ENCODE assay signal across 33 cellular contexts in genomic region chr9:4503103-4503502, GRCh38. TPM values are rescaled to one million over a fixed set of nuclear protein-coding genes. Genes with fewer than 3 reads are reported as not detected.
"Had no signal": no experiment of that assay in that cellular context is flagged by ENCODE, and none has a peak within 500 bp of the region (broad histone marks: within the 10 kb centered on the region; RNA-seq: fewer than 3 reads in every experiment).

No MANE protein-coding gene starts in this region.

- ATAC-seq: activated CD8-positive, alpha-beta memory T cell treated with anti-CD3 and anti-CD28 coated beads, Interleukin-2, amount 10 ng/mL, durations not matched to agents 7 days and 5 days had no signal

- H3K4me1 Mint-ChIP-seq: activated B cell treated with CpG ODN at 0.5 μM for 24 hours; activated naive CD4-positive, alpha-beta T cell treated with anti-CD3 and anti-CD28 coated beads, Interleukin-2, amount 10 ng/mL, durations not matched to agents 7 days and 5 days had no signal

- FAIRE-seq: RCC 7860 had no signal

- H3K4me2 ChIP-seq: PC-9 had no signal

- H3K27me3 Mint-ChIP-seq: activated B cell treated with CpG ODN at 0.5 μM for 24 hours; activated naive CD4-positive, alpha-beta T cell treated with anti-CD3 and anti-CD28 coated beads, Interleukin-2, amount 10 ng/mL, durations not matched to agents 7 days and 5 days had no signal

- H3K9me3 Mint-ChIP-seq: activated B cell treated with CpG ODN at 0.5 μM for 24 hours; activated CD4-positive, alpha-beta memory T cell treated with anti-CD3 and anti-CD28 coated beads, Interleukin-2, amount 10 ng/mL, durations not matched to agents 7 days and 5 days; activated naive CD4-positive, alpha-beta T cell treated with anti-CD3 and anti-CD28 coated beads, Interleukin-2, amount 10 ng/mL, durations not matched to agents 7 days and 5 days had no signal

- H3K27ac ChIP-seq: brain microvascular endothelial cell, PC-9, VCaP had no signal

- DNase-seq: activated B cell treated with CpG ODN at 0.5 μM for 24 hours; activated CD4-positive, alpha-beta memory T cell treated with anti-CD3 and anti-CD28 coated beads, Interleukin-2, amount 10 ng/mL, durations not matched to agents 7 days and 5 days; activated CD4-positive, alpha-beta T cell treated with anti-CD3 and anti-CD28 coated beads for 4 hours; activated CD4-positive, CD25-positive, alpha-beta regulatory T cell treated with anti-CD3 and anti-CD28 coated beads, Interleukin-2, amount 50 U/mL, for 72 hours; activated CD8-positive, alpha-beta memory T cell treated with anti-CD3 and anti-CD28 coated beads for 24 hours; activated CD8-positive, alpha-beta memory T cell treated with anti-CD3 and anti-CD28 coated beads, Interleukin-2, amount 10 ng/mL, durations not matched to agents 7 days and 5 days; activated CD8-positive, alpha-beta memory T cell treated with anti-CD3 and anti-CD28 coated beads, Interleukin-2, amount 50 U/mL, for 48 hours; activated effector memory CD4-positive, alpha-beta T cell treated with Interleukin-2 at 50 U/mL for 16 hours; activated naive CD4-positive, alpha-beta T cell treated with anti-CD3 and anti-CD28 coated beads, Interleukin-2, amount 10 ng/mL, durations not matched to agents 7 days and 5 days; activated T-cell treated with anti-CD3 and anti-CD28 coated beads, Interleukin-2, amount 50 U/mL, for 48 hours; amniotic stem cell; aorta; brain microvascular endothelial cell; central memory CD4-positive, alpha-beta T cell; Karpas-422; NCI-H1105; NCI-H1417 treated with DMSO at 0.1 percent for 48 hours; NCI-H187 treated with DMSO at 0.1 percent for 48 hours; NCI-H2081; NCI-H345; NCI-H524 treated with DMSO at 0.1 percent for 48 hours; NCI-H748 treated with DMSO at 0.1 percent for 48 hours; NK-92 treated with Interleukin-12 subunit alpha and Interleukin-12 subunit beta, amount 100 ng/mL, for 24 hours; PC-9; Right ventricle myocardium superior; SW 1271; T-helper 1 cell; T-helper 2 cell; T-helper 9 cell had no signal

- H3K27me3 ChIP-seq: brain microvascular endothelial cell had no signal

- H3K4me3 Mint-ChIP-seq: activated B cell treated with CpG ODN at 0.5 μM for 24 hours; activated CD4-positive, alpha-beta memory T cell treated with anti-CD3 and anti-CD28 coated beads, Interleukin-2, amount 10 ng/mL, durations not matched to agents 7 days and 5 days; activated CD8-positive, alpha-beta memory T cell treated with anti-CD3 and anti-CD28 coated beads, Interleukin-2, amount 10 ng/mL, durations not matched to agents 7 days and 5 days; activated naive CD4-positive, alpha-beta T cell treated with anti-CD3 and anti-CD28 coated beads, Interleukin-2, amount 10 ng/mL, durations not matched to agents 7 days and 5 days; activated naive CD8-positive, alpha-beta T cell had no signal

- H3K36me3 Mint-ChIP-seq: activated CD8-positive, alpha-beta memory T cell treated with anti-CD3 and anti-CD28 coated beads, Interleukin-2, amount 10 ng/mL, durations not matched to agents 7 days and 5 days; activated naive CD4-positive, alpha-beta T cell treated with anti-CD3 and anti-CD28 coated beads, Interleukin-2, amount 10 ng/mL, durations not matched to agents 7 days and 5 days had no signal

- H3K4me3 ChIP-seq: PC-9 had no signal

- H3K36me3 ChIP-seq: brain microvascular endothelial cell had no signal

- H3K27ac Mint-ChIP-seq: activated B cell treated with CpG ODN at 0.5 μM for 24 hours; activated CD4-positive, alpha-beta memory T cell treated with anti-CD3 and anti-CD28 coated beads, Interleukin-2, amount 10 ng/mL, durations not matched to agents 7 days and 5 days; activated CD8-positive, alpha-beta memory T cell treated with anti-CD3 and anti-CD28 coated beads, Interleukin-2, amount 10 ng/mL, durations not matched to agents 7 days and 5 days; activated naive CD4-positive, alpha-beta T cell treated with anti-CD3 and anti-CD28 coated beads, Interleukin-2, amount 10 ng/mL, durations not matched to agents 7 days and 5 days; activated naive CD8-positive, alpha-beta T cell had no signal

- H2AFZ ChIP-seq: PC-9 had no signal

RNA-seq across cellular contexts. Expression of gene SLC1A1, which starts 12.8 kb away (rescaled TPM):
- total RNA-seq: OCI-LY7 had no signal
